In genomic region chr2:106900130-106900529, GRCh38 we compare ENCODE assay signal across 24 cellular contexts. TPM values are rescaled to one million over a fixed set of nuclear protein-coding genes. Genes with fewer than 3 reads are reported as not detected.
"Had no signal": no experiment of that assay in that cellular context is flagged by ENCODE, and none has a peak within 500 bp of the region (broad histone marks: within the 10 kb centered on the region; RNA-seq: fewer than 3 reads in every experiment).

No MANE protein-coding gene starts in this region.

- H3K9me3 ChIP-seq: body of pancreas, MG63 had no signal

- H3K4me3 ChIP-seq: ascending aorta, body of pancreas, MG63, SK-N-MC had no signal

- DNase-seq: activated CD4-positive, alpha-beta memory T cell treated with anti-CD3 and anti-CD28 coated beads for 36 hours; activated CD4-positive, alpha-beta T cell treated with anti-CD3 and anti-CD28 coated beads, Interleukin-2, amount 10 ng/mL, durations not matched to agents 7 days and 5 days; activated CD4-positive, CD25-positive, alpha-beta regulatory T cell; activated CD8-positive, alpha-beta memory T cell treated with anti-CD3 and anti-CD28 coated beads for 24 hours; activated effector memory CD4-positive, alpha-beta T cell treated with anti-CD3 and anti-CD28 coated beads, Interleukin-2, amount 50 U/mL, for 16 hours; activated naive CD4-positive, alpha-beta T cell treated with Interleukin-2 at 50 U/mL for 16 hours; activated naive CD8-positive, alpha-beta T cell treated with anti-CD3 and anti-CD28 coated beads, Interleukin-2, amount 50 U/mL, for 24 hours; activated T-cell treated with anti-CD3 and anti-CD28 coated beads, Interleukin-2, amount 50 U/mL, for 4 hours; amniotic stem cell; body of pancreas; IMR-90; MG63; NCI-H1105; NCI-H1436 treated with DMSO at 0.1 percent for 48 hours; NCI-H187; NCI-H2081; NCI-H510A treated with DMSO at 0.1 percent for 48 hours; NCI-H69; RPMI8226 had no signal

- H3K36me3 ChIP-seq: ascending aorta, MG63 had no signal

- H3K4me1 ChIP-seq: ascending aorta, body of pancreas had no signal

- H3K27ac ChIP-seq: ascending aorta, body of pancreas, KMS-11, SK-N-MC had no signal

- H3K27me3 ChIP-seq: ascending aorta, body of pancreas, MG63 had no signal

- ATAC-seq: activated naive CD4-positive, alpha-beta T cell treated with anti-CD3 and anti-CD28 coated beads, Interleukin-2, amount 50 U/mL, for 72 hours; activated naive CD8-positive, alpha-beta T cell treated with anti-CD3 and anti-CD28 coated beads, Interleukin-2, amount 50 U/mL, for 24 hours; activated T-cell treated with anti-CD3 and anti-CD28 coated beads, Interleukin-2, amount 50 U/mL, for 4 hours; body of pancreas; Right ventricle myocardium inferior had no signal

RNA-seq across cellular contexts. Expression of gene ST6GAL2, which starts 14.2 kb away (rescaled TPM):
- total RNA-seq: activated CD4-positive, alpha-beta memory T cell treated with anti-CD3 and anti-CD28 coated beads for 36 hours; activated CD4-positive, alpha-beta T cell treated with anti-CD3 and anti-CD28 coated beads, Interleukin-2, amount 10 ng/mL, durations not matched to agents 7 days and 5 days; activated naive CD4-positive, alpha-beta T cell treated with anti-CD3 and anti-CD28 coated beads, Interleukin-2, amount 50 U/mL, for 72 hours; activated T-cell treated with anti-CD3 and anti-CD28 coated beads, Interleukin-2, amount 50 U/mL, for 4 hours; IMR-90 had no signal
